Comparison of ENCODE assay signal across 13 cellular contexts in genomic region chr4:137530176-137530575, GRCh38. TPM values are rescaled to one million over a fixed set of nuclear protein-coding genes. Genes with fewer than 3 reads are reported as not detected.
A peak's percentile ranks its signal among the peaks of the same experiment; 100 is the strongest.
DNase-seq lines count a peak whose midpoint lies in the region; ATAC-seq and TF ChIP-seq lines count a peak whose summit lies in the region.
"Had no signal": no experiment of that assay in that cellular context is flagged by ENCODE, and none has a peak within 500 bp of the region (broad histone marks: within the 10 kb centered on the region; RNA-seq: fewer than 3 reads in every experiment).

No MANE protein-coding gene starts in this region.

- H3K36me3 ChIP-seq in psoas muscle (ENCODE audit: insufficient read depth in 1 of 2, low read depth in 1 of 2): no peaks in the 10 kb centered on the region

- H3K27ac Mint-ChIP-seq in activated naive CD8-positive, alpha-beta T cell treated with anti-CD3 and anti-CD28 coated beads for 36 hours: no peak overlapping the region
- H3K27ac Mint-ChIP-seq: activated CD4-positive, alpha-beta T cell treated with anti-CD3 and anti-CD28 coated beads for 36 hours; activated naive CD4-positive, alpha-beta T cell treated with anti-CD3 and anti-CD28 coated beads, Interleukin-2, amount 10 ng/mL, durations not matched to agents 7 days and 5 days; CD4-positive, alpha-beta T cell had no signal

- no peak for ATAC-seq in psoas muscle
- ATAC-seq in GM19324 (IDR thresholded peaks at IDR 0.05; ENCODE audit: low FRiP score, unreplicated experiment): no peak
- no peak for ATAC-seq in GM21786 (IDR thresholded peaks at IDR 0.05; ENCODE audit: unreplicated experiment)
- ATAC-seq: activated CD4-positive, alpha-beta T cell treated with anti-CD3 and anti-CD28 coated beads for 36 hours had no signal

- TF ChIP-seq CTCF in AG09309 (IDR thresholded peaks at IDR 0.05; ENCODE audit: control insufficient read depth, insufficient read depth, low read depth, low read length, missing control alignments): no peak
- TF ChIP-seq CTCF in psoas muscle (IDR thresholded peaks at IDR 0.05): no peak

- H3K4me1 ChIP-seq in psoas muscle: peaks cover 4% of the 10 kb centered on the region

- WGBS in psoas muscle, 3 donors: 63 to 77% (median 74%) methylated on average over 7 of the region's 7 CpGs

- H3K27me3 ChIP-seq in psoas muscle (ENCODE audit: insufficient read depth in 3 of 3, low read length in 2 of 3): peaks cover 0 to 19% (median 4%) of the 10 kb centered on the region in 3 donors

- H3K4me3 ChIP-seq in AG09309 (ENCODE audit: control insufficient read depth, low read depth, low read length) (peak overlapping the region; percentile 66), psoas muscle (peak overlapping the region; percentile 65)

- intact Hi-C loops in psoas muscle (cut with DNase I): no loop called here

- H3K9me3 Mint-ChIP-seq in activated naive CD8-positive, alpha-beta T cell treated with anti-CD3 and anti-CD28 coated beads for 36 hours: no peaks in the 10 kb centered on the region
- H3K9me3 Mint-ChIP-seq: activated naive CD4-positive, alpha-beta T cell treated with anti-CD3 and anti-CD28 coated beads, Interleukin-2, amount 10 ng/mL, durations not matched to agents 7 days and 5 days had no signal

- H3K27ac ChIP-seq in psoas muscle: no peak overlapping the region

- H3K4me3 Mint-ChIP-seq in activated naive CD8-positive, alpha-beta T cell treated with anti-CD3 and anti-CD28 coated beads for 36 hours: no peak overlapping the region
- H3K4me3 Mint-ChIP-seq: activated CD4-positive, alpha-beta T cell treated with anti-CD3 and anti-CD28 coated beads for 36 hours; activated naive CD4-positive, alpha-beta T cell treated with anti-CD3 and anti-CD28 coated beads, Interleukin-2, amount 10 ng/mL, durations not matched to agents 7 days and 5 days; CD4-positive, alpha-beta T cell had no signal

- no peaks in the 10 kb centered on the region for H3K9me3 ChIP-seq in psoas muscle

- H3K36me3 Mint-ChIP-seq in activated naive CD8-positive, alpha-beta T cell treated with anti-CD3 and anti-CD28 coated beads for 36 hours: no peaks in the 10 kb centered on the region
- H3K36me3 Mint-ChIP-seq: activated naive CD4-positive, alpha-beta T cell treated with anti-CD3 and anti-CD28 coated beads, Interleukin-2, amount 10 ng/mL, durations not matched to agents 7 days and 5 days had no signal

- no peaks in the 10 kb centered on the region for H3K27me3 Mint-ChIP-seq in activated naive CD8-positive, alpha-beta T cell treated with anti-CD3 and anti-CD28 coated beads for 36 hours
- H3K27me3 Mint-ChIP-seq: activated naive CD4-positive, alpha-beta T cell treated with anti-CD3 and anti-CD28 coated beads, Interleukin-2, amount 10 ng/mL, durations not matched to agents 7 days and 5 days; CD4-positive, alpha-beta T cell had no signal

- H3K4me1 Mint-ChIP-seq in activated naive CD8-positive, alpha-beta T cell treated with anti-CD3 and anti-CD28 coated beads for 36 hours: no peaks in the 10 kb centered on the region
- H3K4me1 Mint-ChIP-seq: activated CD4-positive, alpha-beta T cell treated with anti-CD3 and anti-CD28 coated beads for 36 hours had no signal

- DNase-seq in AG09309 (ENCODE audit: low read depth): peak; percentile 62
- DNase-seq in MV-4-11 (lab: John Stamatoyannopoulos, UW): peak; percentile 84
- DNase-seq in fibroblast of peridontal ligament (ENCODE audit: extremely low read depth): peak; percentile 84
- DNase-seq in psoas muscle: no peak
- no peak for DNase-seq in activated naive CD8-positive, alpha-beta T cell treated with anti-CD3 and anti-CD28 coated beads for 36 hours
- no peak for DNase-seq in NOMO-1 treated with DMSO at 0.1 percent for 48 hours (lab: John Stamatoyannopoulos, UW; ENCODE audit: unreplicated experiment)
- DNase-seq: activated CD4-positive, alpha-beta T cell treated with anti-CD3 and anti-CD28 coated beads for 36 hours; activated naive CD4-positive, alpha-beta T cell treated with anti-CD3 and anti-CD28 coated beads, Interleukin-2, amount 10 ng/mL, durations not matched to agents 7 days and 5 days; CD4-positive, alpha-beta T cell; NCI-H1436 treated with DMSO at 0.1 percent for 48 hours; OCI-M1 had no signal

RNA-seq across cellular contexts. Expression of gene PCDH18, which starts 2.1 kb away (rescaled TPM):
- 1 to 10 TPM; 2.8 to 8.8 (median 5.2) TPM for total RNA-seq in psoas muscle
- 1 to 10 TPM in 2 of 3 donors, under 1 TPM in 1; 0.92 to 2.3 (median 2.3) TPM for polyA plus RNA-seq in psoas muscle
- under 1 TPM; 0.04 to 0.06 TPM for total RNA-seq in activated naive CD8-positive, alpha-beta T cell treated with anti-CD3 and anti-CD28 coated beads for 36 hours
- total RNA-seq: activated CD4-positive, alpha-beta T cell treated with anti-CD3 and anti-CD28 coated beads for 36 hours; CD4-positive, alpha-beta T cell had no signal

Comparison
In these comparisons a context has a peak if more than half of its experiments do, and no peak if none do; other contexts are left out.
1. DNase-seq: peak in AG09309 (single experiment), MV-4-11 (single experiment) and fibroblast of peridontal ligament (single experiment); none in psoas muscle (0 of 2), activated naive CD8-positive, alpha-beta T cell treated with anti-CD3 and anti-CD28 coated beads for 36 hours (single experiment) and NOMO-1 treated with DMSO at 0.1 percent for 48 hours (single experiment).